Comparison of ENCODE assay signal across 1 cellular context in genomic region chr3:128917291-128917690, GRCh38.
TF ChIP-seq lines count a peak whose summit lies in the region.

No MANE protein-coding gene starts in this region.

TF ChIP-seq in HCT116, 20 proteins besides CTCF, POLR2A, EP300 and RAD21 (continued from another document):
- TF ChIP-seq SIN3A (IDR thresholded peaks at IDR 0.05; ENCODE audit: low read depth) (no peak), JUND (IDR thresholded peaks at IDR 0.05) (no peak), YY1 (IDR thresholded peaks at IDR 0.05; ENCODE audit: extremely low read depth, insufficient replicate concordance, low read depth, low read length) (no peak), SP1 (IDR thresholded peaks at IDR 0.05; ENCODE audit: low read depth) (no peak), FOSL1 (IDR thresholded peaks at IDR 0.05; ENCODE audit: low read depth) (no peak), TCF7L2 (IDR thresholded peaks at IDR 0.05; ENCODE audit: borderline replicate concordance, extremely low read depth, insufficient read depth, insufficient read length) (no peak)
